Comparison of ENCODE assay signal across 10 cellular contexts in the genomic region with DNA sequence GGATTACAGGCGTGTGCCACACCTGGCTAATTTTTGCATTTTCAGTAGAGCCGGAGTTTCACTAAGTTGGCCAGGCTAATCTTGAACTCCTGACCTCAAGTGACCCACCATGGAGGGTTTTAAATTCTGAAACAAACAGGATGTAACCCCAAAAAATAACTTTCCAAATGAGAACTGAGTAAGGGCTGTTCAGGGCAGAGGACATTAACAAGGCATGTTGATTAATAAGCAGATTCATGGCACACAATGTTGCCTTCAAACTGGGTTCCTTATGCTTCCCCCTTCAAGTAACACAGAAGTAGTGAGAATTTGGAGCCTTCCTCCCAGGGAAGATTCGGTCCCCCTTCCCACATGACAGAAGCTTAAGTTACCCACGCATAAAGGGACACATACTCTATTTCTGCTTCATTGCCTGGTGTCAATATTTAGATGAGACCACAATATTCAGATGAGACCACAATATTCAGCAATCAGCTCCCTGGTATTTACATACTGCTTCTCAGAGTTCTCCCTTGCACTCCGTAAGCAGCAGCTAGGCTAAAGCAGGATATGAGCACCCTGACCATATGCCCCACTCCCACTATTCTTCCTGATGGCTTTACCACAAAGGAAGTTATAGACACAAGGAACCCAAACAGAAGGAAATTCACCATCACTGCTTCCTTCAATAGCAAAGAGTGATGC. TPM values are rescaled to one million over a fixed set of nuclear protein-coding genes. Genes with fewer than 3 reads are reported as not detected.
DNase-seq lines count a peak whose midpoint lies in the region; ATAC-seq and TF ChIP-seq lines count a peak whose summit lies in the region.
"Had no signal": no experiment of that assay in that cellular context is flagged by ENCODE, and none has a peak within 500 bp of the region (broad histone marks: within the 10 kb centered on the region; RNA-seq: fewer than 3 reads in every experiment).

No MANE protein-coding gene starts in this region.

- peaks cover 2% of the 10 kb centered on the region for H3K4me1 Mint-ChIP-seq in progenitor cell of endocrine pancreas (ENCODE audit: low read depth)

- ATAC-seq in GM18867 (IDR thresholded peaks at IDR 0.05; ENCODE audit: unreplicated experiment) (peak; percentile 74), GM21786 (IDR thresholded peaks at IDR 0.05; ENCODE audit: unreplicated experiment) (peak; percentile 54)
- ATAC-seq: lower lobe of right lung had no signal

- H3K27ac Mint-ChIP-seq in progenitor cell of endocrine pancreas = peak overlapping the region; percentile 46
- H3K27ac Mint-ChIP-seq: activated T-helper 2 cell treated with anti-CD3 and anti-CD28 coated beads, Interferon-gamma antibody, Interleukin-2, Interleukin-4, amounts not matched to agents 10 μg/mL and 5 μg/mL and 100 μg/mL, durations not matched to agents 14 hours and 24 hours and 36 hours; dendritic cell treated with granulocyte-macrophage colony-stimulating factor and Interleukin-4, amounts not matched to agents 40 ng/mL and 50 ng/mL, for 4 days had no signal

- H3K9me3 Mint-ChIP-seq in progenitor cell of endocrine pancreas (ENCODE audit: low read depth) = no peaks in the 10 kb centered on the region
- H3K9me3 Mint-ChIP-seq: activated T-helper 2 cell treated with anti-CD3 and anti-CD28 coated beads, Interferon-gamma antibody, Interleukin-2, Interleukin-4, amounts not matched to agents 10 μg/mL and 5 μg/mL and 100 μg/mL, durations not matched to agents 14 hours and 24 hours and 36 hours; dendritic cell treated with granulocyte-macrophage colony-stimulating factor and Interleukin-4, amounts not matched to agents 40 ng/mL and 50 ng/mL, for 4 days had no signal

- no peaks in the 10 kb centered on the region for H3K27me3 Mint-ChIP-seq in progenitor cell of endocrine pancreas
- H3K27me3 Mint-ChIP-seq: dendritic cell treated with granulocyte-macrophage colony-stimulating factor and Interleukin-4, amounts not matched to agents 40 ng/mL and 50 ng/mL, for 4 days had no signal

- no peak overlapping the region for H3K4me3 Mint-ChIP-seq in progenitor cell of endocrine pancreas (ENCODE audit: low read depth)
- H3K4me3 Mint-ChIP-seq: dendritic cell treated with granulocyte-macrophage colony-stimulating factor and Interleukin-4, amounts not matched to agents 40 ng/mL and 50 ng/mL, for 4 days had no signal

- no peak for TF ChIP-seq CTCF in progenitor cell of endocrine pancreas (IDR thresholded peaks at IDR 0.05; ENCODE audit: unreplicated experiment)

- H3K36me3 Mint-ChIP-seq in progenitor cell of endocrine pancreas (ENCODE audit: insufficient read depth) = peaks cover 23% of the 10 kb centered on the region

- peak; percentile 85 for DNase-seq in MV-4-11 (lab: John Stamatoyannopoulos, UW)
- no peak for DNase-seq in progenitor cell of endocrine pancreas (ENCODE audit: low spot score, unreplicated experiment)
- no peak for DNase-seq in NCI-H345 (lab: John Stamatoyannopoulos, UW)
- no peak for DNase-seq in NCI-H510A treated with DMSO at 0.1 percent for 48 hours (lab: John Stamatoyannopoulos, UW)
- no peak for DNase-seq in foreskin melanocyte
- DNase-seq: lower lobe of right lung had no signal

RNA-seq across cellular contexts. Expression of gene GRSF1, which starts 21.4 kb away (rescaled TPM):
- 87.5 and 87.8 TPM in 2 replicates for total RNA-seq in progenitor cell of endocrine pancreas
